10 cellular contexts compared by ENCODE assay signal in genomic region chr17:49715717-49716279, GRCh38. TPM values are rescaled to one million over a fixed set of nuclear protein-coding genes. Genes with fewer than 3 reads are reported as not detected.
DNase-seq lines count a peak whose midpoint lies in the region; ATAC-seq and TF ChIP-seq lines count a peak whose summit lies in the region.
"Had no signal": no experiment of that assay in that cellular context is flagged by ENCODE, and none has a peak within 500 bp of the region (broad histone marks: within the 10 kb centered on the region; RNA-seq: fewer than 3 reads in every experiment).

No MANE protein-coding gene starts in this region.

- DNase-seq in NCI-H1092 treated with DMSO at 0.1 percent for 48 hours (lab: John Stamatoyannopoulos, UW): peak; percentile 32
- no peak for DNase-seq in NCI-H1092 (lab: John Stamatoyannopoulos, UW)
- DNase-seq in activated CD8-positive, alpha-beta T cell treated with anti-CD3 and anti-CD28 coated beads for 36 hours: peak; percentile 81
- DNase-seq in effector memory CD4-positive, alpha-beta T cell: peak; percentile 32 to 60 (median 56)
- peak in 1 of 2 donors; percentile 74 for DNase-seq in stimulated activated effector memory CD8-positive, alpha-beta T cell treated with anti-CD3 and anti-CD28 coated beads, Interleukin-12 subunit alpha, Interleukin-12 subunit beta, amount 100 ng/mL, for 72 hours (ENCODE audit: low spot score in 2 of 2)
- no peak for DNase-seq in NK-92 (lab: John Stamatoyannopoulos, UW; ENCODE audit: unreplicated experiment)
- DNase-seq in HEK293T (ENCODE audit: extremely low spot score): no peak
- no peak for DNase-seq in ascending aorta (ENCODE audit: low spot score in 2 of 2)
- DNase-seq: transverse colon had no signal

- H3K36me3 ChIP-seq in effector memory CD4-positive, alpha-beta T cell (ENCODE audit: control insufficient read depth, insufficient read depth, low read length): peaks cover 83% of the 10 kb centered on the region
- H3K36me3 ChIP-seq in ascending aorta: peaks cover 62 to 93% of the 10 kb centered on the region in 2 donors

- H3K27me3 ChIP-seq in effector memory CD4-positive, alpha-beta T cell (replicated peaks; ENCODE audit: control insufficient read depth, insufficient read depth, low read length, poor library complexity, severe bottlenecking): no peaks in the 10 kb centered on the region
- no peaks in the 10 kb centered on the region for H3K27me3 ChIP-seq in ascending aorta
- H3K27me3 ChIP-seq: transverse colon had no signal

- H3K9me3 Mint-ChIP-seq in activated CD8-positive, alpha-beta T cell treated with anti-CD3 and anti-CD28 coated beads for 36 hours: no peaks in the 10 kb centered on the region
- H3K9me3 Mint-ChIP-seq in stimulated activated effector memory CD8-positive, alpha-beta T cell treated with anti-CD3 and anti-CD28 coated beads, Interleukin-12 subunit alpha, Interleukin-12 subunit beta, amount 100 ng/mL, for 72 hours: no peaks in the 10 kb centered on the region

- H3K27ac ChIP-seq in effector memory CD4-positive, alpha-beta T cell (ENCODE audit: insufficient read depth, low read length, poor library complexity, severe bottlenecking): peak overlapping the region; percentile 90
- H3K27ac ChIP-seq in ascending aorta: no peak overlapping the region
- H3K27ac ChIP-seq: 22Rv1, transverse colon had no signal

- intact Hi-C loops in activated CD8-positive, alpha-beta T cell treated with anti-CD3 and anti-CD28 coated beads for 36 hours (cut with micrococcal nuclease): loop anchor here (5.0 kb wide), 1 partner anchor 47 kb away; the partner anchor contains the start of gene FAM117A
- intact Hi-C loops in ascending aorta (cut with DNase I): no loop called here

- H3K27me3 Mint-ChIP-seq in activated CD8-positive, alpha-beta T cell treated with anti-CD3 and anti-CD28 coated beads for 36 hours: no peaks in the 10 kb centered on the region

- peaks cover 42% of the 10 kb centered on the region for H3K4me1 Mint-ChIP-seq in activated CD8-positive, alpha-beta T cell treated with anti-CD3 and anti-CD28 coated beads for 36 hours (ENCODE audit: low read depth)
- H3K4me1 Mint-ChIP-seq in stimulated activated effector memory CD8-positive, alpha-beta T cell treated with anti-CD3 and anti-CD28 coated beads, Interleukin-12 subunit alpha, Interleukin-12 subunit beta, amount 100 ng/mL, for 72 hours: peaks cover 56% of the 10 kb centered on the region

- H3K27ac Mint-ChIP-seq in activated CD8-positive, alpha-beta T cell treated with anti-CD3 and anti-CD28 coated beads for 36 hours: peak overlapping the region; percentile 94
- H3K27ac Mint-ChIP-seq in stimulated activated effector memory CD8-positive, alpha-beta T cell treated with anti-CD3 and anti-CD28 coated beads, Interleukin-12 subunit alpha, Interleukin-12 subunit beta, amount 100 ng/mL, for 72 hours: peak overlapping the region; percentile 99

- no peak overlapping the region for H3K4me3 ChIP-seq in effector memory CD4-positive, alpha-beta T cell (ENCODE audit: insufficient read depth, low read depth, low read length, poor library complexity, severe bottlenecking)
- no peak overlapping the region for H3K4me3 ChIP-seq in ascending aorta
- H3K4me3 ChIP-seq: transverse colon had no signal

- peak overlapping the region; percentile 52 for H3K4me3 Mint-ChIP-seq in activated CD8-positive, alpha-beta T cell treated with anti-CD3 and anti-CD28 coated beads for 36 hours
- peak overlapping the region; percentile 74 for H3K4me3 Mint-ChIP-seq in stimulated activated effector memory CD8-positive, alpha-beta T cell treated with anti-CD3 and anti-CD28 coated beads, Interleukin-12 subunit alpha, Interleukin-12 subunit beta, amount 100 ng/mL, for 72 hours

- POLR2A ChIA-PET in activated CD8-positive, alpha-beta T cell treated with anti-CD3 and anti-CD28 coated beads for 36 hours (lab: Charles Lee): interaction anchor here (1.0 to 3.2 kb wide), 12 partner anchors 10 to 336 kb away, joined by 3 to 23 read pairs (median 4); partner anchors contain the start of gene KAT7
- POLR2A ChIA-PET in HEK293T (lab: Yijun Ruan, JAX): interaction anchor here (1.6 kb wide), 1 partner anchor 48 kb away, joined by 5 read pairs; the partner anchor contains the start of gene FAM117A

- peak; percentile 56 for ATAC-seq in activated CD8-positive, alpha-beta T cell treated with anti-CD3 and anti-CD28 coated beads for 36 hours
- ATAC-seq in stimulated activated effector memory CD8-positive, alpha-beta T cell treated with anti-CD3 and anti-CD28 coated beads, Interleukin-12 subunit alpha, Interleukin-12 subunit beta, amount 100 ng/mL, for 72 hours: peak; percentile 34

- no peak for TF ChIP-seq CTCF in activated CD8-positive, alpha-beta T cell treated with anti-CD3 and anti-CD28 coated beads for 36 hours (IDR thresholded peaks at IDR 0.05)
- TF ChIP-seq CTCF in ascending aorta (IDR thresholded peaks at IDR 0.05): no peak

- H3K4me1 ChIP-seq in effector memory CD4-positive, alpha-beta T cell (ENCODE audit: control insufficient read depth, insufficient read depth, low read length, poor library complexity, severe bottlenecking): peaks cover 32% of the 10 kb centered on the region
- no peaks in the 10 kb centered on the region for H3K4me1 ChIP-seq in ascending aorta
- H3K4me1 ChIP-seq: transverse colon had no signal

- H3K36me3 Mint-ChIP-seq in activated CD8-positive, alpha-beta T cell treated with anti-CD3 and anti-CD28 coated beads for 36 hours (ENCODE audit: low read depth): peaks cover 60% of the 10 kb centered on the region
- H3K36me3 Mint-ChIP-seq in stimulated activated effector memory CD8-positive, alpha-beta T cell treated with anti-CD3 and anti-CD28 coated beads, Interleukin-12 subunit alpha, Interleukin-12 subunit beta, amount 100 ng/mL, for 72 hours: peaks cover 98% of the 10 kb centered on the region

- CTCF ChIA-PET in activated CD8-positive, alpha-beta T cell treated with anti-CD3 and anti-CD28 coated beads for 36 hours (lab: Charles Lee): interaction anchor here (1.0 to 32.2 kb wide), 16 partner anchors 8 to 281 kb away, joined by 3 to 780 read pairs (median 4); partner anchors contain the start of genes FAM117A and NXPH3
- CTCF ChIA-PET in HEK293T (lab: Yijun Ruan, JAX): no interaction called here

- no peaks in the 10 kb centered on the region for H3K9me3 ChIP-seq in effector memory CD4-positive, alpha-beta T cell (ENCODE audit: control insufficient read depth, low read length)
- H3K9me3 ChIP-seq in ascending aorta: no peaks in the 10 kb centered on the region
- H3K9me3 ChIP-seq: transverse colon had no signal

TF ChIP-seq in HEK293T, 16 proteins besides CTCF, POLR2A, EP300 and RAD21:
- TF ChIP-seq SUZ12 (IDR thresholded peaks at IDR 0.05) (no peak), ARNT (IDR thresholded peaks at IDR 0.05) (no peak), LEF1 (IDR thresholded peaks at IDR 0.05; ENCODE audit: borderline replicate concordance) (no peak), FOXA1 (IDR thresholded peaks at IDR 0.05) (no peak), HDGF (IDR thresholded peaks at IDR 0.05; ENCODE audit: borderline replicate concordance) (no peak), TARDBP (IDR thresholded peaks at IDR 0.05) (no peak), BHLHE40 (IDR thresholded peaks at IDR 0.05; ENCODE audit: borderline replicate concordance) (no peak), ZNF384 (IDR thresholded peaks at IDR 0.05) (no peak), L3MBTL2 (conservative IDR thresholded peaks at IDR 0.05) (no peak), PKNOX1 (IDR thresholded peaks at IDR 0.05) (no peak)
TF ChIP-seq in HEK293T: peak in this region for 0.

RNA-seq across cellular contexts. Expression of gene SLC35B1, which starts 8.0 kb away (rescaled TPM):
- total RNA-seq in activated CD8-positive, alpha-beta T cell treated with anti-CD3 and anti-CD28 coated beads for 36 hours: 10 to 100 TPM; 38.6 to 46.6 TPM
- total RNA-seq in ascending aorta: 123 TPM

RNA-seq across cellular contexts. Expression of gene SPOP, which starts 37.9 kb away (rescaled TPM):
- 10 to 100 TPM; 61.6 to 63.5 TPM for total RNA-seq in activated CD8-positive, alpha-beta T cell treated with anti-CD3 and anti-CD28 coated beads for 36 hours
- 189 TPM for total RNA-seq in ascending aorta

RNA-seq across cellular contexts. Expression of gene FAM117A, which starts 48.1 kb away (rescaled TPM):
- total RNA-seq in activated CD8-positive, alpha-beta T cell treated with anti-CD3 and anti-CD28 coated beads for 36 hours: 10 to 100 TPM; 19.7 to 23.0 TPM
- 25.4 TPM for total RNA-seq in ascending aorta

Comparison
In these comparisons a context has a peak if more than half of its experiments do, and no peak if none do; other contexts are left out.
1. DNase-seq: peak in NCI-H1092 treated with DMSO at 0.1 percent for 48 hours (single experiment), activated CD8-positive, alpha-beta T cell treated with anti-CD3 and anti-CD28 coated beads for 36 hours (single experiment) and effector memory CD4-positive, alpha-beta T cell (3 of 3); none in NCI-H1092 (single experiment), NK-92 (single experiment), HEK293T (single experiment) and ascending aorta (0 of 2).